ENCODE assay signal across 1 cellular context in genomic region chr7:151782598-151783448, GRCh38.
A peak's percentile ranks its signal among the peaks of the same experiment; 100 is the strongest.
TF ChIP-seq lines count a peak whose summit lies in the region.

No MANE protein-coding gene starts in this region.

TF ChIP-seq in GM12878, 131 proteins besides CTCF, POLR2A, EP300 and RAD21 (continued from another document):
- TF ChIP-seq ZNF592 (IDR thresholded peaks at IDR 0.05), result no peak
- no peak for TF ChIP-seq NRF1 (conservative IDR thresholded peaks at IDR 0.05; ENCODE audit: low read depth, low read length)
- no peak for TF ChIP-seq CREM (IDR thresholded peaks at IDR 0.05; ENCODE audit: low read depth)
- peak; percentile 60; the same call in 1 of the 2 replicates for TF ChIP-seq SMC3 (IDR thresholded peaks at IDR 0.05; ENCODE audit: borderline replicate concordance, low read length)
- TF ChIP-seq ASH2L (IDR thresholded peaks at IDR 0.05; ENCODE audit: borderline replicate concordance, low read depth), result no peak
- TF ChIP-seq TCF7 (IDR thresholded peaks at IDR 0.05; ENCODE audit: borderline replicate concordance), result no peak
- TF ChIP-seq BACH1 (IDR thresholded peaks at IDR 0.05; ENCODE audit: borderline replicate concordance), result peak; percentile 61; the same call in 1 of the 2 replicates
- TF ChIP-seq KAT2A (conservative IDR thresholded peaks at IDR 0.05; ENCODE audit: control insufficient read depth, low read depth, low read length), result no peak
- TF ChIP-seq NR2C2 (IDR thresholded peaks at IDR 0.05; ENCODE audit: borderline replicate concordance, control insufficient read depth, insufficient read length, low read depth), result no peak
- TF ChIP-seq YY1 (IDR thresholded peaks at IDR 0.05; ENCODE audit: low read depth, low read length), result peak; percentile 63; the same call in 1 of the 2 replicates
- TF ChIP-seq HCFC1 (IDR thresholded peaks at IDR 0.05; ENCODE audit: low read length), result no peak
- 0 out of 2 replicates have a peak, but pooled peaks have one; percentile 31 for TF ChIP-seq IRF3 (IDR thresholded peaks at IDR 0.05)
- TF ChIP-seq PKNOX1 (IDR thresholded peaks at IDR 0.05), result peak; percentile 37; the same call in 1 of the 2 replicates
- TF ChIP-seq CUX1 (IDR thresholded peaks at IDR 0.05; ENCODE audit: insufficient replicate concordance, low read depth, low read length), result no peak
- no peak for TF ChIP-seq ZNF207 (IDR thresholded peaks at IDR 0.05; ENCODE audit: borderline replicate concordance)
- no peak for TF ChIP-seq CHD2 (IDR thresholded peaks at IDR 0.05; ENCODE audit: borderline replicate concordance, low read depth, low read length)
- TF ChIP-seq REST (IDR thresholded peaks at IDR 0.05; ENCODE audit: low read depth, low read length), result no peak
- TF ChIP-seq E2F8 (IDR thresholded peaks at IDR 0.05; ENCODE audit: low read depth, partially characterized antibody), result no peak
- peak; percentile 49 for TF ChIP-seq RELA (IDR thresholded peaks at IDR 0.05; ENCODE audit: borderline replicate concordance, partially characterized antibody)
- 0 out of 2 replicates have a peak, but pooled peaks have one; percentile 23 for TF ChIP-seq IRF4 (IDR thresholded peaks at IDR 0.05; ENCODE audit: low read depth, low read length)
- TF ChIP-seq SPI1 (IDR thresholded peaks at IDR 0.05; ENCODE audit: borderline replicate concordance, insufficient read depth, low read depth, low read length), result no peak
- no peak for TF ChIP-seq ZNF274 (IDR thresholded peaks at IDR 0.05; ENCODE audit: insufficient read depth, insufficient read length)
- no peak for TF ChIP-seq BCL11A (IDR thresholded peaks at IDR 0.05; ENCODE audit: low read depth, low read length)
- peak; percentile 27; the same call in 1 of the 2 replicates for TF ChIP-seq CBX5 (IDR thresholded peaks at IDR 0.05; ENCODE audit: low read depth)
- no peak for TF ChIP-seq HSF1 (IDR thresholded peaks at IDR 0.05; ENCODE audit: low read depth, low read length)
- no peak for TF ChIP-seq HDGF (IDR thresholded peaks at IDR 0.05)
- TF ChIP-seq SMAD5 (IDR thresholded peaks at IDR 0.05; ENCODE audit: low read depth), result no peak
- no peak for TF ChIP-seq ZNF384 (IDR thresholded peaks at IDR 0.05; ENCODE audit: borderline replicate concordance, low read depth, low read length)
- no peak for TF ChIP-seq NR2C1 (IDR thresholded peaks at IDR 0.05)
- no peak for TF ChIP-seq ZZZ3 (IDR thresholded peaks at IDR 0.05; ENCODE audit: control insufficient read depth, insufficient read length, low read depth)
